Comparison of ENCODE assay signal across 1 cellular context in genomic region chr11:14642873-14643696, GRCh38.
A peak's percentile ranks its signal among the peaks of the same experiment; 100 is the strongest.
TF ChIP-seq lines count a peak whose summit lies in the region.

No MANE protein-coding gene starts in this region.

TF ChIP-seq in K562, 482 proteins besides CTCF, POLR2A, EP300 and RAD21 (continued from another document and continues in another):
- TF ChIP-seq BCLAF1 (IDR thresholded peaks at IDR 0.05; ENCODE audit: borderline replicate concordance in 1 of 2, control insufficient read depth in 1 of 2, low read depth in 2 of 2, low read length in 1 of 2) (no peak), RBM25 (IDR thresholded peaks at IDR 0.05; ENCODE audit: low read depth, low read length, severe bottlenecking) (no peak), MLX (CRISPR knock-in tag; conservative IDR thresholded peaks at IDR 0.05) (no peak), SNRNP70 (optimal IDR thresholded peaks at IDR 0.05; ENCODE audit: low read depth, low read length) (no peak), TSHZ1 (CRISPR knock-in tag; IDR thresholded peaks at IDR 0.05) (peak; percentile 74), NUFIP1 (IDR thresholded peaks at IDR 0.05; ENCODE audit: partially characterized antibody) (no peak), ARID4B (CRISPR knock-in tag; IDR thresholded peaks at IDR 0.05) (no peak), MYC (IDR thresholded peaks at IDR 0.05; ENCODE audit: low read depth, low read length) (peak; percentile 73), MYC (CRISPR knock-in tag; IDR thresholded peaks at IDR 0.05; ENCODE audit: borderline replicate concordance, low read depth) (0 out of 2 replicates have a peak, but pooled peaks have one; percentile 55), PPARD (CRISPR knock-in tag; IDR thresholded peaks at IDR 0.05) (no peak), HEY1 (CRISPR knock-in tag; IDR thresholded peaks at IDR 0.05; ENCODE audit: borderline replicate concordance) (no peak), CREB3L1 (IDR thresholded peaks at IDR 0.05; ENCODE audit: borderline replicate concordance, low read depth) (peak; percentile 70; the same call in 1 of the 2 replicates), STAT6 (CRISPR knock-in tag; IDR thresholded peaks at IDR 0.05) (no peak), BHLHE40 (IDR thresholded peaks at IDR 0.05; ENCODE audit: low read length) (peak; percentile 31; the same call in 1 of the 2 replicates), CHD7 (IDR thresholded peaks at IDR 0.05; ENCODE audit: low read depth, low read length) (no peak), NR0B1 (IDR thresholded peaks at IDR 0.05; ENCODE audit: partially characterized antibody) (no peak)
